In genomic region chr10:101310528-101311439, GRCh38 we compare ENCODE assay signal across 10 cellular contexts. TPM values are rescaled to one million over a fixed set of nuclear protein-coding genes. Genes with fewer than 3 reads are reported as not detected.
A peak's percentile ranks its signal among the peaks of the same experiment; 100 is the strongest.
DNase-seq lines count a peak whose midpoint lies in the region; ATAC-seq and TF ChIP-seq lines count a peak whose summit lies in the region.
"Had no signal": no experiment of that assay in that cellular context is flagged by ENCODE, and none has a peak within 500 bp of the region (broad histone marks: within the 10 kb centered on the region; RNA-seq: fewer than 3 reads in every experiment).

No MANE protein-coding gene starts in this region.

- no peaks in the 10 kb centered on the region for H3K36me3 ChIP-seq in muscle layer of duodenum (ENCODE audit: control insufficient read depth in 1 of 2, insufficient read depth in 2 of 2, low read length in 2 of 2)
- no peaks in the 10 kb centered on the region for H3K36me3 ChIP-seq in upper lobe of right lung
- H3K36me3 ChIP-seq: SJSA1 had no signal

- intact Hi-C loops in upper lobe of right lung (cut with DNase I): no loop called here

- no peaks in the 10 kb centered on the region for H3K9me3 ChIP-seq in muscle layer of duodenum (ENCODE audit: control insufficient read depth in 1 of 2, low read length in 2 of 2)
- H3K9me3 ChIP-seq in upper lobe of right lung: no peaks in the 10 kb centered on the region
- H3K9me3 ChIP-seq: SJSA1 had no signal

- peak overlapping the region; percentile 8 for H3K27ac ChIP-seq in cingulate gyrus (ENCODE audit: low read depth, low read length)
- H3K27ac ChIP-seq in muscle layer of duodenum (ENCODE audit: low read length): no peak overlapping the region
- H3K27ac ChIP-seq in upper lobe of right lung: no peak overlapping the region
- H3K27ac ChIP-seq: SJSA1 had no signal

- H3K27me3 Mint-ChIP-seq in activated naive CD4-positive, alpha-beta T cell treated with anti-CD3 and anti-CD28 coated beads, Interleukin-2, amount 50 U/mL, for 24 hours: peaks cover 32% of the 10 kb centered on the region

- no peaks in the 10 kb centered on the region for H3K9me3 Mint-ChIP-seq in activated naive CD4-positive, alpha-beta T cell treated with anti-CD3 and anti-CD28 coated beads, Interleukin-2, amount 50 U/mL, for 24 hours

- H3K4me3 Mint-ChIP-seq in activated naive CD4-positive, alpha-beta T cell treated with anti-CD3 and anti-CD28 coated beads, Interleukin-2, amount 50 U/mL, for 24 hours: peak overlapping the region; percentile 76

- H3K36me3 Mint-ChIP-seq in activated naive CD4-positive, alpha-beta T cell treated with anti-CD3 and anti-CD28 coated beads, Interleukin-2, amount 50 U/mL, for 24 hours: no peaks in the 10 kb centered on the region

- no peak overlapping the region for H3K27ac Mint-ChIP-seq in activated naive CD4-positive, alpha-beta T cell treated with anti-CD3 and anti-CD28 coated beads, Interleukin-2, amount 50 U/mL, for 24 hours

- H3K4me3 ChIP-seq in muscle layer of duodenum (ENCODE audit: low read depth in 1 of 2, low read length in 2 of 2) (peak overlapping the region; percentile 26 to 40), upper lobe of right lung (no peak overlapping the region)
- H3K4me3 ChIP-seq: SJSA1 had no signal

- H3K27me3 ChIP-seq in muscle layer of duodenum (ENCODE audit: low read depth, low read length): peaks cover 24% of the 10 kb centered on the region
- H3K27me3 ChIP-seq in upper lobe of right lung: peaks cover 50% of the 10 kb centered on the region

- DNase-seq in activated naive CD4-positive, alpha-beta T cell (lab: John Stamatoyannopoulos, UW): no peak
- DNase-seq in upper lobe of right lung (no peak), DMS 273 (lab: John Stamatoyannopoulos, UW; ENCODE audit: unreplicated experiment) (no peak)
- DNase-seq: stimulated activated CD4-positive, alpha-beta T cell treated with anti-CD3 and anti-CD28 coated beads, Interleukin-4, amount 100 ng/mL, for 4 hours had no signal

- peaks cover 0 to 4% of the 10 kb centered on the region in 2 donors for H3K4me1 ChIP-seq in muscle layer of duodenum (ENCODE audit: control insufficient read depth in 1 of 2, insufficient read depth in 2 of 2, low read length in 2 of 2)
- H3K4me1 ChIP-seq in upper lobe of right lung: peaks cover 7% of the 10 kb centered on the region
- H3K4me1 ChIP-seq: SJSA1 had no signal

- ATAC-seq in upper lobe of right lung: peak; percentile 32
- ATAC-seq in GM21528 (IDR thresholded peaks at IDR 0.05; ENCODE audit: low FRiP score, unreplicated experiment): no peak
- no peak for ATAC-seq in HG03442 (IDR thresholded peaks at IDR 0.05; ENCODE audit: unreplicated experiment)

- no peak for TF ChIP-seq CTCF in upper lobe of right lung (IDR thresholded peaks at IDR 0.05)

- H3K4me1 Mint-ChIP-seq in activated naive CD4-positive, alpha-beta T cell treated with anti-CD3 and anti-CD28 coated beads, Interleukin-2, amount 50 U/mL, for 24 hours: peaks cover 13% of the 10 kb centered on the region

RNA-seq across cellular contexts. Expression of gene BTRC, which starts 43.2 kb away (rescaled TPM):
- total RNA-seq in upper lobe of right lung: 18.2 TPM
